11 cellular contexts compared by ENCODE assay signal in genomic region chr17:48484850-48485249, GRCh38. TPM values are rescaled to one million over a fixed set of nuclear protein-coding genes. Genes with fewer than 3 reads are reported as not detected.
DNase-seq lines count a peak whose midpoint lies in the region; ATAC-seq and TF ChIP-seq lines count a peak whose summit lies in the region.
"Had no signal": no experiment of that assay in that cellular context is flagged by ENCODE, and none has a peak within 500 bp of the region (broad histone marks: within the 10 kb centered on the region; RNA-seq: fewer than 3 reads in every experiment).

No MANE protein-coding gene starts in this region.

- intact Hi-C loops in activated CD8-positive, alpha-beta T cell treated with anti-CD3 and anti-CD28 coated beads for 36 hours (cut with micrococcal nuclease): no loop called here
- intact Hi-C loops in PC-3 (cut with micrococcal nuclease): loop anchor here (10.0 kb wide), 1 partner anchor 460 kb away; no protein-coding TSS in a partner anchor
- intact Hi-C loops in mammary epithelial cell (cut with micrococcal nuclease): loop anchor here (10.0 kb wide), 1 partner anchor 460 kb away; no protein-coding TSS in a partner anchor

- H3K27me3 ChIP-seq in PC-3 (ENCODE audit: low read length) (no peaks in the 10 kb centered on the region), mammary epithelial cell (ENCODE audit: insufficient read depth, low read length) (no peaks in the 10 kb centered on the region), smooth muscle cell (ENCODE audit: low read depth) (no peaks in the 10 kb centered on the region)

- H3K9me2 ChIP-seq in PC-3 (replicated peaks; ENCODE audit: low read length): no peaks in the 10 kb centered on the region

- no peaks in the 10 kb centered on the region for H3K9me3 ChIP-seq in PC-3 (ENCODE audit: low read length)
- H3K9me3 ChIP-seq in mammary epithelial cell (replicated peaks; ENCODE audit: insufficient read depth, low read length): no peaks in the 10 kb centered on the region
- no peaks in the 10 kb centered on the region for H3K9me3 ChIP-seq in smooth muscle cell (replicated peaks; ENCODE audit: low read depth)

- in situ Hi-C loops in mammary epithelial cell (cut with MboI; ENCODE audit: low sequenced_read_pairs in 2 of 2): no loop called here

- no peaks in the 10 kb centered on the region for H3K36me3 Mint-ChIP-seq in activated CD8-positive, alpha-beta T cell treated with anti-CD3 and anti-CD28 coated beads for 36 hours (ENCODE audit: low read depth)
- H3K36me3 Mint-ChIP-seq in activated CD8-positive, alpha-beta T cell treated with anti-CD3 and anti-CD28 coated beads, Interleukin-2, amount 10 ng/mL, durations not matched to agents 7 days and 5 days (ENCODE audit: low read depth): no peaks in the 10 kb centered on the region

- no peak for DNase-seq in activated CD8-positive, alpha-beta T cell treated with anti-CD3 and anti-CD28 coated beads for 36 hours
- no peak for DNase-seq in activated CD8-positive, alpha-beta T cell treated with anti-CD3 and anti-CD28 coated beads, Interleukin-2, amount 10 ng/mL, durations not matched to agents 7 days and 5 days
- peak; percentile 94 for DNase-seq in PC-3
- peak; percentile 87 for DNase-seq in mammary epithelial cell
- no peak for DNase-seq in smooth muscle cell (lab: John Stamatoyannopoulos, UW; ENCODE audit: unreplicated experiment)
- no peak for DNase-seq in stimulated activated naive CD4-positive, alpha-beta T cell treated with Interleukin-2 at 50 U/mL for 16 hours (lab: John Stamatoyannopoulos, UW)
- DNase-seq in hepatic stellate cell (ENCODE audit: low spot score): no peak
- DNase-seq: hippocampal formation, NCI-H1105 treated with DMSO at 0.1 percent for 48 hours had no signal

- H3K27ac ChIP-seq in PC-3 (ENCODE audit: low read length): peak overlapping the region; percentile 97
- H3K27ac ChIP-seq in mammary epithelial cell (ENCODE audit: insufficient read depth, low read depth, low read length): peak overlapping the region; percentile 83
- peak overlapping the region; percentile 98 for H3K27ac ChIP-seq in smooth muscle cell (ENCODE audit: low read depth)

- peak; percentile 76 for ATAC-seq in activated CD8-positive, alpha-beta T cell treated with anti-CD3 and anti-CD28 coated beads for 36 hours
- ATAC-seq in activated CD8-positive, alpha-beta T cell treated with anti-CD3 and anti-CD28 coated beads, Interleukin-2, amount 10 ng/mL, durations not matched to agents 7 days and 5 days: no peak
- ATAC-seq in PC-3 (peak; percentile 19), HG02870 (IDR thresholded peaks at IDR 0.05; ENCODE audit: unreplicated experiment) (no peak)

- H3K9me3 Mint-ChIP-seq in activated CD8-positive, alpha-beta T cell treated with anti-CD3 and anti-CD28 coated beads for 36 hours: no peaks in the 10 kb centered on the region
- H3K9me3 Mint-ChIP-seq in activated CD8-positive, alpha-beta T cell treated with anti-CD3 and anti-CD28 coated beads, Interleukin-2, amount 10 ng/mL, durations not matched to agents 7 days and 5 days (ENCODE audit: insufficient read depth): no peaks in the 10 kb centered on the region

- peaks cover 12% of the 10 kb centered on the region for H3K27me3 Mint-ChIP-seq in activated CD8-positive, alpha-beta T cell treated with anti-CD3 and anti-CD28 coated beads for 36 hours
- peaks cover 9% of the 10 kb centered on the region for H3K27me3 Mint-ChIP-seq in activated CD8-positive, alpha-beta T cell treated with anti-CD3 and anti-CD28 coated beads, Interleukin-2, amount 10 ng/mL, durations not matched to agents 7 days and 5 days (ENCODE audit: low read depth)

- POLR2A ChIA-PET in activated CD8-positive, alpha-beta T cell treated with anti-CD3 and anti-CD28 coated beads for 36 hours (lab: Charles Lee): interaction anchor here (0.6 to 0.7 kb wide), 2 partner anchors 10 to 16 kb away, joined by 3 read pairs; no protein-coding TSS in a partner anchor
- POLR2A ChIA-PET in activated CD8-positive, alpha-beta T cell treated with anti-CD3 and anti-CD28 coated beads, Interleukin-2, amount 10 ng/mL, durations not matched to agents 7 days and 5 days (lab: Charles Lee): no interaction called here
- POLR2A ChIA-PET in PC-3 (lab: Charles Lee; ENCODE audit: unreplicated experiment): no interaction called here

- H3F3A ChIP-seq in PC-3 (ENCODE audit: low read length, unreplicated experiment) (peaks cover 17% of the 10 kb centered on the region), smooth muscle cell (ENCODE audit: low read depth) (peaks cover 22% of the 10 kb centered on the region)

- no peak for TF ChIP-seq CTCF in activated CD8-positive, alpha-beta T cell treated with anti-CD3 and anti-CD28 coated beads for 36 hours (IDR thresholded peaks at IDR 0.05)
- TF ChIP-seq CTCF in PC-3 (conservative IDR thresholded peaks at IDR 0.05; ENCODE audit: low read depth, low read length) (no peak), mammary epithelial cell (conservative IDR thresholded peaks at IDR 0.05 in 1 of 2, IDR thresholded peaks at IDR 0.05 in 1 of 2; ENCODE audit: extremely low read depth in 1 of 2, insufficient read depth in 1 of 2, low read depth in 1 of 2, low read length in 2 of 2) (no peak), smooth muscle cell (IDR thresholded peaks at IDR 0.05; ENCODE audit: borderline replicate concordance, insufficient read depth, poor library complexity, severe bottlenecking) (no peak)

- peak overlapping the region; percentile 71 for H3K9ac ChIP-seq in PC-3 (ENCODE audit: low read length)
- H3K9ac ChIP-seq in mammary epithelial cell (ENCODE audit: insufficient read depth, low read length): no peak overlapping the region
- H3K9ac ChIP-seq in smooth muscle cell (ENCODE audit: low read depth): peak overlapping the region; percentile 57

- H3K4me2 ChIP-seq in PC-3 (ENCODE audit: low read length) (peak overlapping the region; percentile 66), mammary epithelial cell (ENCODE audit: insufficient read depth, low read depth, low read length) (peak overlapping the region; percentile 44), smooth muscle cell (peak overlapping the region; percentile 75)

- H3K36me3 ChIP-seq in PC-3 (ENCODE audit: low read depth, low read length) (no peaks in the 10 kb centered on the region), mammary epithelial cell (ENCODE audit: insufficient read depth, low read length) (no peaks in the 10 kb centered on the region), smooth muscle cell (ENCODE audit: low read depth) (no peaks in the 10 kb centered on the region)

- no TSS peak for BruUV-seq in PC-3 (replicated peaks; lab: Mats Ljungman, UMichigan)
- BruUV-seq in mammary epithelial cell (replicated peaks; lab: Mats Ljungman, UMichigan): no TSS peak

- H3K4me3 Mint-ChIP-seq in activated CD8-positive, alpha-beta T cell treated with anti-CD3 and anti-CD28 coated beads for 36 hours: no peak overlapping the region
- H3K4me3 Mint-ChIP-seq in activated CD8-positive, alpha-beta T cell treated with anti-CD3 and anti-CD28 coated beads, Interleukin-2, amount 10 ng/mL, durations not matched to agents 7 days and 5 days: no peak overlapping the region

- no peak overlapping the region for H3K27ac Mint-ChIP-seq in activated CD8-positive, alpha-beta T cell treated with anti-CD3 and anti-CD28 coated beads for 36 hours
- no peak overlapping the region for H3K27ac Mint-ChIP-seq in activated CD8-positive, alpha-beta T cell treated with anti-CD3 and anti-CD28 coated beads, Interleukin-2, amount 10 ng/mL, durations not matched to agents 7 days and 5 days

- H4K20me1 ChIP-seq in PC-3 (ENCODE audit: low read length): no peaks in the 10 kb centered on the region
- H4K20me1 ChIP-seq in mammary epithelial cell (ENCODE audit: insufficient read depth, low read length): no peaks in the 10 kb centered on the region
- H4K20me1 ChIP-seq in smooth muscle cell (ENCODE audit: low read depth): no peaks in the 10 kb centered on the region

- peak overlapping the region; percentile 22; the same call in 1 of the 2 replicates for H3K4me3 ChIP-seq in PC-3 (ENCODE audit: low read length)
- no peak overlapping the region for H3K4me3 ChIP-seq in mammary epithelial cell (replicated peaks in 1 of 3; ENCODE audit: insufficient read depth in 1 of 3, low read depth in 2 of 3, low read length in 3 of 3)
- no peak overlapping the region for H3K4me3 ChIP-seq in smooth muscle cell

- CTCF ChIA-PET in activated CD8-positive, alpha-beta T cell treated with anti-CD3 and anti-CD28 coated beads for 36 hours (lab: Charles Lee): no interaction called here
- CTCF ChIA-PET in activated CD8-positive, alpha-beta T cell treated with anti-CD3 and anti-CD28 coated beads, Interleukin-2, amount 10 ng/mL, durations not matched to agents 7 days and 5 days (lab: Charles Lee): interaction anchor here (1.3 kb wide), 1 partner anchor 30 kb away, joined by 3 read pairs; no protein-coding TSS in a partner anchor
- CTCF ChIA-PET in PC-3 (lab: Charles Lee) (interaction anchor here (0.7 kb wide), 1 partner anchor 108 kb away, joined by 10 read pairs; no protein-coding TSS in a partner anchor), mammary epithelial cell (lab: Charles Lee; ENCODE audit: low non-redundant PET) (no interaction called here)

- H3K4me1 ChIP-seq in PC-3 (ENCODE audit: insufficient read depth, low read length) (peaks cover 59% of the 10 kb centered on the region), mammary epithelial cell (ENCODE audit: insufficient read depth, low read length) (peaks cover 68% of the 10 kb centered on the region), smooth muscle cell (ENCODE audit: low read depth) (peaks cover 9% of the 10 kb centered on the region)

- H2AFZ ChIP-seq in PC-3 (ENCODE audit: low read length): no peak overlapping the region
- H2AFZ ChIP-seq in mammary epithelial cell (ENCODE audit: low read depth, low read length): no peak overlapping the region
- H2AFZ ChIP-seq in smooth muscle cell (ENCODE audit: low read depth): no peak overlapping the region

- H3K79me2 ChIP-seq in PC-3 (ENCODE audit: low read length) (no peaks in the 10 kb centered on the region), mammary epithelial cell (ENCODE audit: insufficient read depth, low read length) (no peaks in the 10 kb centered on the region), smooth muscle cell (ENCODE audit: low read depth) (no peaks in the 10 kb centered on the region)

- dilution Hi-C loops in mammary epithelial cell (cut with HindIII; ENCODE audit: low sequenced_read_pairs): no loop called here

- WGBS in mammary epithelial cell (ENCODE audit: low coverage, missing lambda C conversion rate): 75% methylated on average over 2 of the region's 2 CpGs
- WGBS in smooth muscle cell (ENCODE audit: low lambda C conversion rate): 65% methylated on average over 2 of the region's 2 CpGs

- H3K4me1 Mint-ChIP-seq in activated CD8-positive, alpha-beta T cell treated with anti-CD3 and anti-CD28 coated beads for 36 hours (ENCODE audit: low read depth): peaks cover 20% of the 10 kb centered on the region
- H3K4me1 Mint-ChIP-seq in activated CD8-positive, alpha-beta T cell treated with anti-CD3 and anti-CD28 coated beads, Interleukin-2, amount 10 ng/mL, durations not matched to agents 7 days and 5 days (ENCODE audit: low read depth): peaks cover 42% of the 10 kb centered on the region

RNA-seq across cellular contexts. Expression of gene HOXB1, which starts 46.0 kb away (rescaled TPM):
- not detected for total RNA-seq in activated CD8-positive, alpha-beta T cell treated with anti-CD3 and anti-CD28 coated beads for 36 hours
- not detected for total RNA-seq in activated CD8-positive, alpha-beta T cell treated with anti-CD3 and anti-CD28 coated beads, Interleukin-2, amount 10 ng/mL, durations not matched to agents 7 days and 5 days
- not detected in 2 replicates for total RNA-seq in PC-3 (2014; rRNA removed)
- not detected for total RNA-seq in mammary epithelial cell
- not detected for polyA plus RNA-seq in mammary epithelial cell
- polyA minus RNA-seq in mammary epithelial cell: not detected
- total RNA-seq in smooth muscle cell: not detected in 2 replicates
- polyA plus RNA-seq in smooth muscle cell: not detected in 2 replicates
- total RNA-seq: dermis microvascular lymphatic vessel endothelial cell had no signal

RNA-seq across cellular contexts. Expression of gene SKAP1, which starts 54.8 kb away (rescaled TPM):
- total RNA-seq in activated CD8-positive, alpha-beta T cell treated with anti-CD3 and anti-CD28 coated beads for 36 hours: 10 to 100 TPM; 73.9 to 81.3 TPM
- 10 to 100 TPM; 93.8 to 94.1 TPM for total RNA-seq in activated CD8-positive, alpha-beta T cell treated with anti-CD3 and anti-CD28 coated beads, Interleukin-2, amount 10 ng/mL, durations not matched to agents 7 days and 5 days
- total RNA-seq in PC-3 (2014; rRNA removed) (not detected in 2 replicates), mammary epithelial cell (not detected), smooth muscle cell (not detected in 2 replicates)
- polyA plus RNA-seq in mammary epithelial cell (0.08 TPM), smooth muscle cell (not detected in 2 replicates)
- polyA minus RNA-seq in mammary epithelial cell: not detected

Comparison
In these comparisons a context has a peak if more than half of its experiments do, and no peak if none do; other contexts are left out.
1. ATAC-seq: peak in activated CD8-positive, alpha-beta T cell treated with anti-CD3 and anti-CD28 coated beads for 36 hours (single experiment) and PC-3 (single experiment); none in activated CD8-positive, alpha-beta T cell treated with anti-CD3 and anti-CD28 coated beads, Interleukin-2, amount 10 ng/mL, durations not matched to agents 7 days and 5 days (single experiment) and HG02870 (single experiment).
2. CTCF ChIA-PET loops: an anchor here in activated CD8-positive, alpha-beta T cell treated with anti-CD3 and anti-CD28 coated beads, Interleukin-2, amount 10 ng/mL, durations not matched to agents 7 days and 5 days (1.3 kb wide) and PC-3 (0.7 kb wide); none called in activated CD8-positive, alpha-beta T cell treated with anti-CD3 and anti-CD28 coated beads for 36 hours and mammary epithelial cell.
3. DNase-seq: peak in PC-3 (single experiment) and mammary epithelial cell (single experiment); none in activated CD8-positive, alpha-beta T cell treated with anti-CD3 and anti-CD28 coated beads for 36 hours (single experiment), activated CD8-positive, alpha-beta T cell treated with anti-CD3 and anti-CD28 coated beads, Interleukin-2, amount 10 ng/mL, durations not matched to agents 7 days and 5 days (single experiment), smooth muscle cell (single experiment), stimulated activated naive CD4-positive, alpha-beta T cell treated with Interleukin-2 at 50 U/mL for 16 hours (single experiment) and hepatic stellate cell (single experiment).
4. RNA of gene SKAP1, which starts 54.8 kb away (total RNA-seq): 93.8 to 94.1 TPM in activated CD8-positive, alpha-beta T cell treated with anti-CD3 and anti-CD28 coated beads, Interleukin-2, amount 10 ng/mL, durations not matched to agents 7 days and 5 days and 73.9 to 81.3 TPM in activated CD8-positive, alpha-beta T cell treated with anti-CD3 and anti-CD28 coated beads for 36 hours; not detected in PC-3, not detected in mammary epithelial cell and not detected in smooth muscle cell; every median in the first group is over 10 times any median in the second.
5. Peak in every context shown above with its lines, with median percentiles within 50 percentile points of each other: H3K27ac ChIP-seq and H3K4me2 ChIP-seq.